15 cellular contexts compared by ENCODE assay signal in genomic region chr2:220165401-220165800, GRCh38.
DNase-seq lines count a peak whose midpoint lies in the region; ATAC-seq and TF ChIP-seq lines count a peak whose summit lies in the region.
"Had no signal": no experiment of that assay in that cellular context is flagged by ENCODE, and none has a peak within 500 bp of the region (broad histone marks: within the 10 kb centered on the region; RNA-seq: fewer than 3 reads in every experiment).

No MANE protein-coding gene starts in this region.

- H3K36me3 Mint-ChIP-seq in activated T-cell treated with anti-CD3 and anti-CD28 coated beads, Interleukin-2, amount 50 U/mL, for 24 hours (ENCODE audit: low read depth): no peaks in the 10 kb centered on the region
- H3K36me3 Mint-ChIP-seq: stimulated activated memory B cell treated with anti-CD40 and anti-IgM and Interleukin-4, amounts not matched to agents 10 μg/mL and 1 μg/mL and 100 μg/mL, for 72 hours had no signal

- TF ChIP-seq EP300 in stomach (IDR thresholded peaks at IDR 0.05): no peak

- H3K27ac ChIP-seq in esophagus squamous epithelium: no peak overlapping the region
- no peak overlapping the region for H3K27ac ChIP-seq in stomach
- no peak overlapping the region for H3K27ac ChIP-seq in aorta (ENCODE audit: low read depth in 1 of 2, low read length in 2 of 2)
- H3K27ac ChIP-seq: cardiac muscle cell had no signal

- no peaks in the 10 kb centered on the region for H3K4me1 Mint-ChIP-seq in activated T-cell treated with anti-CD3 and anti-CD28 coated beads, Interleukin-2, amount 50 U/mL, for 24 hours (ENCODE audit: low read depth)
- H3K4me1 Mint-ChIP-seq: stimulated activated memory B cell treated with anti-CD40 and anti-IgM and Interleukin-4, amounts not matched to agents 10 μg/mL and 1 μg/mL and 100 μg/mL, for 72 hours had no signal

- H3K27ac Mint-ChIP-seq in activated T-cell treated with anti-CD3 and anti-CD28 coated beads, Interleukin-2, amount 50 U/mL, for 24 hours: no peak overlapping the region
- H3K27ac Mint-ChIP-seq: activated T-helper 1 cell treated with anti-CD3 and anti-CD28 coated beads, Interleukin-12 subunit alpha, Interleukin-12 subunit beta, Interleukin-2, Interleukin-4 antibody, amounts not matched to agents 30 ng/mL and 10 ng/mL and 1 ng/mL, durations not matched to agents 14 hours and 24 hours and 36 hours; stimulated activated memory B cell treated with anti-CD40 and anti-IgM and Interleukin-4, amounts not matched to agents 10 μg/mL and 1 μg/mL and 100 μg/mL, for 72 hours had no signal

- peaks cover 0 to 17% (median 0%) of the 10 kb centered on the region in 3 donors for H3K4me1 ChIP-seq in esophagus squamous epithelium
- no peaks in the 10 kb centered on the region for H3K4me1 ChIP-seq in stomach
- H3K4me1 ChIP-seq in aorta (ENCODE audit: control insufficient read depth in 1 of 2, insufficient read depth in 2 of 2, low read length in 2 of 2): no peaks in the 10 kb centered on the region

- ATAC-seq in GM18517 (IDR thresholded peaks at IDR 0.05; ENCODE audit: unreplicated experiment) (no peak), aorta (ENCODE audit: low FRiP score) (no peak), GM19328 (IDR thresholded peaks at IDR 0.05; ENCODE audit: unreplicated experiment) (no peak)
- ATAC-seq: stimulated activated memory B cell treated with anti-CD40 and anti-IgM and Interleukin-4, amounts not matched to agents 10 μg/mL and 1 μg/mL and 100 μg/mL, for 72 hours had no signal

- H3K36me3 ChIP-seq in esophagus squamous epithelium: no peaks in the 10 kb centered on the region
- H3K36me3 ChIP-seq in stomach: no peaks in the 10 kb centered on the region
- no peaks in the 10 kb centered on the region for H3K36me3 ChIP-seq in aorta (ENCODE audit: control insufficient read depth in 1 of 2, insufficient read depth in 2 of 2, low read length in 1 of 2)
- H3K36me3 ChIP-seq: cardiac muscle cell had no signal

- peaks cover 5% of the 10 kb centered on the region for H3K9me3 Mint-ChIP-seq in activated T-cell treated with anti-CD3 and anti-CD28 coated beads, Interleukin-2, amount 50 U/mL, for 24 hours
- H3K9me3 Mint-ChIP-seq: activated T-helper 1 cell treated with anti-CD3 and anti-CD28 coated beads, Interleukin-12 subunit alpha, Interleukin-12 subunit beta, Interleukin-2, Interleukin-4 antibody, amounts not matched to agents 30 ng/mL and 10 ng/mL and 1 ng/mL, durations not matched to agents 14 hours and 24 hours and 36 hours had no signal

- intact Hi-C loops in esophagus squamous epithelium (cut with DNase I): no loop called here
- intact Hi-C loops in stomach (cut with DNase I; ENCODE audit: low total_unique reads): no loop called here
- intact Hi-C loops in aorta (cut with DNase I): no loop called here

- H3K4me3 ChIP-seq in esophagus squamous epithelium: no peak overlapping the region
- H3K4me3 ChIP-seq in stomach: no peak overlapping the region
- no peak overlapping the region for H3K4me3 ChIP-seq in aorta (ENCODE audit: low read length in 2 of 2)
- H3K4me3 ChIP-seq: cardiac muscle cell had no signal

- TF ChIP-seq POLR2A in esophagus squamous epithelium (IDR thresholded peaks at IDR 0.05) (no peak), stomach (IDR thresholded peaks at IDR 0.05) (no peak)

- peak; percentile 32 for DNase-seq in NCI-H128 (lab: John Stamatoyannopoulos, UW; ENCODE audit: unreplicated experiment)
- DNase-seq in NCI-H748 treated with DMSO at 0.1 percent for 48 hours (lab: John Stamatoyannopoulos, UW): peak; percentile 87
- no peak for DNase-seq in esophagus squamous epithelium (lab: John Stamatoyannopoulos, UW)
- DNase-seq in stomach: peak; percentile 35
- no peak for DNase-seq in activated T-cell treated with anti-CD3 and anti-CD28 coated beads, Interleukin-2, amount 50 U/mL, for 24 hours
- DNase-seq in aorta: no peak
- DNase-seq: DND-41, left cardiac atrium, MV-4-11, nucleus accumbens had no signal

- H3K9me3 ChIP-seq in esophagus squamous epithelium: no peaks in the 10 kb centered on the region
- peaks cover 0 to 5% (median 3%) of the 10 kb centered on the region in 4 donors for H3K9me3 ChIP-seq in stomach
- H3K9me3 ChIP-seq in aorta (ENCODE audit: control insufficient read depth, low read length): peaks cover 3% of the 10 kb centered on the region

- no peak overlapping the region for H3K4me3 Mint-ChIP-seq in activated T-cell treated with anti-CD3 and anti-CD28 coated beads, Interleukin-2, amount 50 U/mL, for 24 hours
- H3K4me3 Mint-ChIP-seq: activated T-helper 1 cell treated with anti-CD3 and anti-CD28 coated beads, Interleukin-12 subunit alpha, Interleukin-12 subunit beta, Interleukin-2, Interleukin-4 antibody, amounts not matched to agents 30 ng/mL and 10 ng/mL and 1 ng/mL, durations not matched to agents 14 hours and 24 hours and 36 hours; stimulated activated memory B cell treated with anti-CD40 and anti-IgM and Interleukin-4, amounts not matched to agents 10 μg/mL and 1 μg/mL and 100 μg/mL, for 72 hours had no signal

- TF ChIP-seq CTCF in esophagus squamous epithelium (IDR thresholded peaks at IDR 0.05) (peak in 4 of 6 experiments; percentile 20 to 54 (median 30)), stomach (IDR thresholded peaks at IDR 0.05) (peak in 3 of 7 experiments; percentile 7 to 26 (median 10))

- 21 to 55% methylated on average over 4 of the region's 4 CpGs for WGBS in esophagus squamous epithelium, 2 donors
- 21 to 45% (median 34%) methylated on average over 4 of the region's 4 CpGs for WGBS in stomach, 5 donors
- WGBS in aorta, 2 donors: 84% methylated on average over 4 of the region's 4 CpGs

- H3K27me3 ChIP-seq in esophagus squamous epithelium (no peaks in the 10 kb centered on the region), stomach (no peaks in the 10 kb centered on the region), aorta (ENCODE audit: control insufficient read depth in 1 of 2, insufficient read depth in 2 of 2, low read length in 1 of 2) (no peaks in the 10 kb centered on the region)
- H3K27me3 ChIP-seq: cardiac muscle cell had no signal

- no peaks in the 10 kb centered on the region for H3K27me3 Mint-ChIP-seq in activated T-cell treated with anti-CD3 and anti-CD28 coated beads, Interleukin-2, amount 50 U/mL, for 24 hours
- H3K27me3 Mint-ChIP-seq: stimulated activated memory B cell treated with anti-CD40 and anti-IgM and Interleukin-4, amounts not matched to agents 10 μg/mL and 1 μg/mL and 100 μg/mL, for 72 hours had no signal

Comparison
In these comparisons a context has a peak if more than half of its experiments do, and no peak if none do; other contexts are left out.
1. DNase-seq: peak in NCI-H128 (single experiment), NCI-H748 treated with DMSO at 0.1 percent for 48 hours (single experiment) and stomach (single experiment); none in esophagus squamous epithelium (single experiment), activated T-cell treated with anti-CD3 and anti-CD28 coated beads, Interleukin-2, amount 50 U/mL, for 24 hours (single experiment) and aorta (0 of 2).